In genomic region chr22:45930324-45930723, GRCh38 we compare ENCODE assay signal across 23 cellular contexts. TPM values are rescaled to one million over a fixed set of nuclear protein-coding genes. Genes with fewer than 3 reads are reported as not detected.
A peak's percentile ranks its signal among the peaks of the same experiment; 100 is the strongest.
DNase-seq lines count a peak whose midpoint lies in the region; ATAC-seq and TF ChIP-seq lines count a peak whose summit lies in the region.
"Had no signal": no experiment of that assay in that cellular context is flagged by ENCODE, and none has a peak within 500 bp of the region (broad histone marks: within the 10 kb centered on the region; RNA-seq: fewer than 3 reads in every experiment).

No MANE protein-coding gene starts in this region.

- no peaks in the 10 kb centered on the region for H3K36me3 ChIP-seq in SK-N-SH (replicated peaks in 1 of 2; ENCODE audit: control insufficient read depth in 1 of 2, insufficient read depth in 2 of 2, low read length in 1 of 2)

- POLR2A ChIA-PET in SK-N-SH (lab: Yijun Ruan, JAX), result no interaction called here

- H3K4me3 ChIP-seq in SK-N-SH (ENCODE audit: low read depth in 2 of 2, low read length in 1 of 2), result no peak overlapping the region
- H3K4me3 ChIP-seq: PC-9, SK-N-MC had no signal

- no peak overlapping the region for H3K27ac ChIP-seq in SK-N-SH (ENCODE audit: low read depth in 2 of 2, low read length in 1 of 2)
- H3K27ac ChIP-seq: 22Rv1, HL-60, PC-9, SK-N-MC had no signal

- no peak overlapping the region for H3K4me2 ChIP-seq in SK-N-SH
- H3K4me2 ChIP-seq: PC-9 had no signal

- no peaks in the 10 kb centered on the region for H3K36me3 Mint-ChIP-seq in nephron progenitor cell (ENCODE audit: low read depth)
- H3K36me3 Mint-ChIP-seq: CD4-positive, CD25-positive, alpha-beta regulatory T cell had no signal

- no peak for TF ChIP-seq EP300 in SK-N-SH (IDR thresholded peaks at IDR 0.05; ENCODE audit: borderline replicate concordance in 1 of 2, low read depth in 1 of 2, low read length in 1 of 2)

- no peak overlapping the region for H2AFZ ChIP-seq in SK-N-SH (ENCODE audit: low read depth)
- H2AFZ ChIP-seq: PC-9 had no signal

- H3K9ac ChIP-seq in SK-N-SH, result no peak overlapping the region

- no peaks in the 10 kb centered on the region for H3K9me2 ChIP-seq in SK-N-SH

- peaks cover 15% of the 10 kb centered on the region for H3K27me3 Mint-ChIP-seq in nephron progenitor cell (ENCODE audit: low read depth, poor library complexity)
- H3K27me3 Mint-ChIP-seq: CD4-positive, CD25-positive, alpha-beta regulatory T cell had no signal

- no peak for ATAC-seq in SK-N-SH treated with all-trans-retinoic acid at 6 μM for 48 hours
- ATAC-seq in HG02798 (IDR thresholded peaks at IDR 0.05; ENCODE audit: poor library complexity, unreplicated experiment), result no peak
- ATAC-seq in activated CD4-positive, CD25-positive, alpha-beta regulatory T cell treated with anti-CD3 and anti-CD28 coated beads, Interleukin-2, amount 50 U/mL, for 24 hours, result no peak
- ATAC-seq in HG02610 (IDR thresholded peaks at IDR 0.05; ENCODE audit: unreplicated experiment), result no peak

- H3K4me3 Mint-ChIP-seq in nephron progenitor cell, result no peak overlapping the region
- H3K4me3 Mint-ChIP-seq: B cell; CD4-positive, CD25-positive, alpha-beta regulatory T cell had no signal

- 82% methylated on average over 13 of the region's 14 CpGs for WGBS in SK-N-SH (ENCODE audit: low lambda C conversion rate)

- DNase-seq in SK-N-SH (no peak), SK-N-DZ (ENCODE audit: low spot score) (peak; percentile 88), nephron progenitor cell (peak; percentile 46)
- DNase-seq: CD4-positive, CD25-positive, alpha-beta regulatory T cell; DMS53; GOT3; HCEC 1CT; Karpas-422; NCI-H1092 treated with DMSO at 0.1 percent for 48 hours; NCI-H1436; NCI-H187; NCI-H2107; NCI-H446 treated with DMSO at 0.1 percent for 48 hours; PC-9; Right ventricle myocardium superior had no signal

- CTCF ChIA-PET in SK-N-SH (lab: Yijun Ruan, JAX), result interaction anchor here (0.8 kb wide), 1 partner anchor 66 kb away, joined by 4 read pairs; no protein-coding TSS in a partner anchor

- H3K79me2 ChIP-seq in SK-N-SH (ENCODE audit: insufficient read depth), result no peaks in the 10 kb centered on the region

- peaks cover 3% of the 10 kb centered on the region for H3F3A ChIP-seq in SK-N-SH (replicated peaks; ENCODE audit: insufficient read depth)

- H3K9me3 ChIP-seq in SK-N-SH, result no peaks in the 10 kb centered on the region

- H3K4me1 ChIP-seq in SK-N-SH (ENCODE audit: control insufficient read depth in 1 of 2, insufficient read depth in 2 of 2, low read depth in 1 of 2, low read length in 1 of 2), result peaks cover 5 to 9% of the 10 kb centered on the region in 2 experiments; a peak in 2 of 4 replicates

- no peaks in the 10 kb centered on the region for H4K20me1 ChIP-seq in SK-N-SH (ENCODE audit: insufficient read depth)

- no peak for TF ChIP-seq RAD21 in SK-N-SH (IDR thresholded peaks at IDR 0.05; ENCODE audit: low read length)

- TF ChIP-seq CTCF in SK-N-SH (IDR thresholded peaks at IDR 0.05) (no peak), nephron progenitor cell (IDR thresholded peaks at IDR 0.05) (no peak)

- no peaks in the 10 kb centered on the region for H3K27me3 ChIP-seq in SK-N-SH (ENCODE audit: insufficient read depth)

- peaks cover 11% of the 10 kb centered on the region for H3K4me1 Mint-ChIP-seq in nephron progenitor cell
- H3K4me1 Mint-ChIP-seq: B cell; CD4-positive, CD25-positive, alpha-beta regulatory T cell had no signal

- H3K27ac Mint-ChIP-seq in nephron progenitor cell, result no peak overlapping the region
- H3K27ac Mint-ChIP-seq: B cell; CD4-positive, CD25-positive, alpha-beta regulatory T cell had no signal

- no peaks in the 10 kb centered on the region for H3K9me3 Mint-ChIP-seq in nephron progenitor cell

TF ChIP-seq in SK-N-SH, 30 proteins besides CTCF, POLR2A, EP300 and RAD21:
- TF ChIP-seq USF1 (IDR thresholded peaks at IDR 0.05; ENCODE audit: borderline replicate concordance, low read depth), result no peak
- TF ChIP-seq NRF1 (IDR thresholded peaks at IDR 0.05; ENCODE audit: low read depth, low read length), result no peak
- TF ChIP-seq EZH2phosphoT487 (IDR thresholded peaks at IDR 0.05; ENCODE audit: borderline replicate concordance, low read depth), result no peak
- no peak for TF ChIP-seq GABPA (IDR thresholded peaks at IDR 0.05; ENCODE audit: low read depth)
- TF ChIP-seq POLR2AphosphoS5 (IDR thresholded peaks at IDR 0.05; ENCODE audit: low read depth, low read length), result no peak
- no peak for TF ChIP-seq SMC3 (IDR thresholded peaks at IDR 0.05; ENCODE audit: low read depth, low read length)
- TF ChIP-seq USF2 (IDR thresholded peaks at IDR 0.05; ENCODE audit: borderline replicate concordance, low read depth, low read length), result no peak
- TF ChIP-seq GATA2 (CRISPR knock-in tag; IDR thresholded peaks at IDR 0.05), result peak; percentile 20; the same call in 1 of the 2 replicates

TF ChIP-seq in SK-N-SH treated with all-trans-retinoic acid at 6 μM for 48 hours, 23 proteins besides CTCF, POLR2A, EP300 and RAD21:
- TF ChIP-seq ZNF565 (CRISPR knock-in tag; conservative IDR thresholded peaks at IDR 0.05; ENCODE audit: low read depth), result no peak
- no peak for TF ChIP-seq RARB (CRISPR knock-in tag; IDR thresholded peaks at IDR 0.05)
- TF ChIP-seq, protein P1, sequence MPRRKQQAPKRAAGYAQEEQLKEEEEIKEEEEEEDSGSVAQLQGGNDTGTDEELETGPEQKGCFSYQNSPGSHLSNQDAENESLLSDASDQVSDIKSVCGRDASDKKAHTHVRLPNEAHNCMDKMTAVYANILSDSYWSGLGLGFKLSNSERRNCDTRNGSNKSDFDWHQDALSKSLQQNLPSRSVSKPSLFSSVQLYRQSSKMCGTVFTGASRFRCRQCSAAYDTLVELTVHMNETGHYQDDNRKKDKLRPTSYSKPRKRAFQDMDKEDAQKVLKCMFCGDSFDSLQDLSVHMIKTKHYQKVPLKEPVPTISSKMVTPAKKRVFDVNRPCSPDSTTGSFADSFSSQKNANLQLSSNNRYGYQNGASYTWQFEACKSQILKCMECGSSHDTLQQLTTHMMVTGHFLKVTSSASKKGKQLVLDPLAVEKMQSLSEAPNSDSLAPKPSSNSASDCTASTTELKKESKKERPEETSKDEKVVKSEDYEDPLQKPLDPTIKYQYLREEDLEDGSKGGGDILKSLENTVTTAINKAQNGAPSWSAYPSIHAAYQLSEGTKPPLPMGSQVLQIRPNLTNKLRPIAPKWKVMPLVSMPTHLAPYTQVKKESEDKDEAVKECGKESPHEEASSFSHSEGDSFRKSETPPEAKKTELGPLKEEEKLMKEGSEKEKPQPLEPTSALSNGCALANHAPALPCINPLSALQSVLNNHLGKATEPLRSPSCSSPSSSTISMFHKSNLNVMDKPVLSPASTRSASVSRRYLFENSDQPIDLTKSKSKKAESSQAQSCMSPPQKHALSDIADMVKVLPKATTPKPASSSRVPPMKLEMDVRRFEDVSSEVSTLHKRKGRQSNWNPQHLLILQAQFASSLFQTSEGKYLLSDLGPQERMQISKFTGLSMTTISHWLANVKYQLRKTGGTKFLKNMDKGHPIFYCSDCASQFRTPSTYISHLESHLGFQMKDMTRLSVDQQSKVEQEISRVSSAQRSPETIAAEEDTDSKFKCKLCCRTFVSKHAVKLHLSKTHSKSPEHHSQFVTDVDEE (CRISPR knock-in tag; IDR thresholded peaks at IDR 0.05), result no peak
- no peak for TF ChIP-seq CSDC2 (CRISPR knock-in tag; IDR thresholded peaks at IDR 0.05)
TF ChIP-seq in SK-N-SH treated with all-trans-retinoic acid at 6 μM for 48 hours: peak in this region for 0.

RNA-seq across cellular contexts. Expression of gene WNT7B, which starts 46.6 kb away (rescaled TPM):
- polyA plus RNA-seq in SK-N-SH (2012; rRNA removed), result 0.13 TPM in 1 of 2 replicates, not detected in the other
- polyA plus RNA-seq in SK-N-SH (2012; cell fraction: cytosol; rRNA removed), result 0.01 and 0.20 TPM in 2 replicates
- polyA plus RNA-seq in SK-N-SH (2012; cell fraction: nucleus; rRNA removed), result 0.08 TPM in 2 replicates
- polyA plus RNA-seq in SK-N-DZ (2014; cell fraction: cytosol; rRNA removed), result 0.16 and 0.22 TPM in 2 replicates
- not detected in 2 replicates for polyA plus RNA-seq in SK-N-DZ (2014; cell fraction: nucleus; rRNA removed)
- polyA plus RNA-seq: CD4-positive, CD25-positive, alpha-beta regulatory T cell had no signal
